ENCODE assay signal across 23 cellular contexts in the genomic region with DNA sequence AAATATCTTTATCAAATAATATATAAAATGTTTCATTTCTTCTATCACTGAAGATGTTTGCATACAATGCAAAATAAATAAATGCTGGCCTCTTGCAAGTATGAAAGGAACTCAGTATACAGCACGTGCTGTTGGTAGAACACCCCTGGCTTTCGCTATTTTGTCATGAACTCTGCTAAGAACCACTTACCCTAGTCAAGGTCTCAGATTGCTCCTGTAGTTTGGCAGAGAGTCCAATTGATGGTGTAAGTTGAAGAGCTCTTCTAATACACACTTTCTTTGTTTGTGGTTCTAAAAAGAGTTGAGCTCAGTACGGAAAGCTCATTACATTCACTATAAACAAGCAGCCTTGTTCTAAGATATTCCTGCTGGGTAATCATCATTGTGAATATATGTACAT.
"Had no signal": no experiment of that assay in that cellular context is flagged by ENCODE, and none has a peak within 500 bp of the region (broad histone marks: within the 10 kb centered on the region; RNA-seq: fewer than 3 reads in every experiment).

No MANE protein-coding gene starts in this region.

- H3K9me3 ChIP-seq: adrenal gland, breast epithelium, Peyer's patch had no signal

- DNase-seq: activated CD4-positive, alpha-beta T cell treated with anti-CD3 and anti-CD28 coated beads for 48 hours; activated CD4-positive, alpha-beta T cell treated with anti-CD3 and anti-CD28 coated beads, Interleukin-2, amount 50 U/mL, for 4 hours; activated CD4-positive, CD25-positive, alpha-beta regulatory T cell treated with anti-CD3 and anti-CD28 coated beads, Interleukin-2, amount 50 U/mL, for 72 hours; activated CD8-positive, alpha-beta memory T cell treated with anti-CD3 and anti-CD28 coated beads, Interleukin-2, amount 50 U/mL, for 48 hours; activated CD8-positive, alpha-beta T cell treated with anti-CD3 and anti-CD28 coated beads, Interleukin-2, amount 10 ng/mL, durations not matched to agents 7 days and 5 days; activated naive CD4-positive, alpha-beta T cell treated with anti-CD3 and anti-CD28 coated beads, Interleukin-2, amount 50 U/mL, for 16 hours; activated naive CD8-positive, alpha-beta T cell treated with anti-CD3 and anti-CD28 coated beads, Interleukin-2, amount 10 ng/mL, durations not matched to agents 7 days and 5 days; activated T-cell treated with anti-CD3 and anti-CD28 coated beads, Interleukin-2, amount 50 U/mL, for 1 hour; adrenal gland; anterior cingulate cortex; caudate nucleus; NCI-H1092; NCI-H1694 treated with DMSO at 0.1 percent for 48 hours; NCI-H2081 treated with DMSO at 0.1 percent for 48 hours; Peyer's patch; SHP77; T-helper 17 cell; T-helper 9 cell had no signal

- H3K27me3 ChIP-seq: adrenal gland, breast epithelium, Peyer's patch had no signal

- ATAC-seq: activated CD8-positive, alpha-beta T cell treated with anti-CD3 and anti-CD28 coated beads, Interleukin-2, amount 10 ng/mL, durations not matched to agents 7 days and 5 days; HepG2; T-helper 17 cell; WTC11 had no signal

- H3K36me3 ChIP-seq: adrenal gland, breast epithelium, Peyer's patch had no signal

- H3K27ac ChIP-seq: adrenal gland, breast epithelium, KMS-11, Peyer's patch, RWPE1 had no signal

- H3K9ac ChIP-seq: KMS-11 had no signal

- H3K4me1 ChIP-seq: adrenal gland, breast epithelium, Peyer's patch had no signal

- H3K4me2 ChIP-seq: KMS-11 had no signal

- H3K4me3 ChIP-seq: adrenal gland, breast epithelium, Peyer's patch had no signal
